Comparison of ENCODE assay signal across 22 cellular contexts in the genomic region with DNA sequence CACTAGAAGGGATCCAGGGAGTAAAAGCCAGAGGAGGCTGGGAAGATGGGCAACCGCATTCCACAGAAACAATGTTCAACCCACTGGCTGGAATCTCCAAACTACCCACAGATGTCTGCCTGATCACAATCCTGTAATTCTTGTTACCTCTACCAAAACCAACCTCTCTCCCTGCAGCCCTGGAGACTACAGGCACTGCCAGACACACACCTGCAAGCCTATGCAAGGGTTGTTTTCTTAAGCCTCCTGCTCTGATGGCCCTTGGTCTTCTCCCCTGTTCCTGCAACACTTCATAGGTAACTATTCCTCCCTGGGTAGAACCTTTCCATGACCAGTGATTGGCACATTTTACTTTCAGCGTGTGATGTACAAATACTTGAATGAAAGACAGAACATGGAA. TPM values are rescaled to one million over a fixed set of nuclear protein-coding genes. Genes with fewer than 3 reads are reported as not detected.
DNase-seq lines count a peak whose midpoint lies in the region; ATAC-seq, FAIRE-seq and TF ChIP-seq lines count a peak whose summit lies in the region.
"Had no signal": no experiment of that assay in that cellular context is flagged by ENCODE, and none has a peak within 500 bp of the region (broad histone marks: within the 10 kb centered on the region; RNA-seq: fewer than 3 reads in every experiment).

No MANE protein-coding gene starts in this region.

- no peaks in the 10 kb centered on the region for H3K9me2 ChIP-seq in PC-3 (replicated peaks; ENCODE audit: low read length)

- H3K4me1 ChIP-seq in A549 (peaks cover 45% of the 10 kb centered on the region), PC-3 (ENCODE audit: insufficient read depth, low read length) (no peaks in the 10 kb centered on the region), thyroid gland (peaks cover 24 to 40% of the 10 kb centered on the region in 2 donors), osteoblast (ENCODE audit: insufficient read depth, low read length) (no peaks in the 10 kb centered on the region)
- H3K4me1 ChIP-seq: Caco-2 had no signal

- H3K4me3 Mint-ChIP-seq in HFFc6, result no peak overlapping the region
- H3K4me3 Mint-ChIP-seq: CD4-positive, alpha-beta T cell; H9; IgD-negative memory B cell had no signal

- ATAC-seq in A549 (peak in 1 of 2 experiments; percentile 16; a peak in 2 of 6 replicates), PC-3 (peak; percentile 29)

- H3F3A ChIP-seq in PC-3 (ENCODE audit: low read length, unreplicated experiment), result no peaks in the 10 kb centered on the region

- CTCF ChIA-PET in A549 (lab: Yijun Ruan, JAX) (interaction anchor here (1.0 to 1.4 kb wide), 3 partner anchors 11 to 579 kb away, joined by 3 to 4 read pairs (median 3); no protein-coding TSS in a partner anchor), PC-3 (lab: Charles Lee) (interaction anchor here (0.7 kb wide), 1 partner anchor 23 kb away, joined by 3 read pairs; no protein-coding TSS in a partner anchor)

- POLR2A ChIA-PET in A549 (lab: Yijun Ruan, JAX) (no interaction called here), PC-3 (lab: Charles Lee; ENCODE audit: unreplicated experiment) (interaction anchor here (0.6 kb wide), 1 partner anchor 9 kb away, joined by 4 read pairs; no protein-coding TSS in a partner anchor)

- intact Hi-C loops in PC-3 (cut with micrococcal nuclease), result no loop called here
- intact Hi-C loops in thyroid gland (cut with DNase I), result no loop called here

- H3K27ac ChIP-seq in A549, result no peak overlapping the region
- H3K27ac ChIP-seq in PC-3 (ENCODE audit: low read length), result no peak overlapping the region
- H3K27ac ChIP-seq in coronary artery, result peak overlapping the region; percentile 71 to 77
- H3K27ac ChIP-seq in thyroid gland, result no peak overlapping the region
- H3K27ac ChIP-seq in osteoblast (ENCODE audit: low read depth, low read length), result no peak overlapping the region
- H3K27ac ChIP-seq: C4-2B had no signal

- H3K27me3 ChIP-seq in PC-3 (ENCODE audit: low read length) (no peaks in the 10 kb centered on the region), thyroid gland (no peaks in the 10 kb centered on the region), osteoblast (ENCODE audit: insufficient read depth, low read length) (peaks cover 3% of the 10 kb centered on the region)

- no TSS peak for BruUV-seq in PC-3 (replicated peaks; lab: Mats Ljungman, UMichigan)

- TF ChIP-seq RAD21 in A549 (conservative IDR thresholded peaks at IDR 0.05 in 1 of 2, IDR thresholded peaks at IDR 0.05 in 1 of 2), result no peak

- H3K27ac Mint-ChIP-seq in HFFc6, result no peak overlapping the region
- H3K27ac Mint-ChIP-seq: CD4-positive, alpha-beta T cell; H9; IgD-negative memory B cell had no signal

- no peaks in the 10 kb centered on the region for H3K4me1 Mint-ChIP-seq in HFFc6 (ENCODE audit: low read depth)

- peaks cover 9% of the 10 kb centered on the region for H3K27me3 Mint-ChIP-seq in HFFc6 (ENCODE audit: insufficient read depth)
- H3K27me3 Mint-ChIP-seq: IgD-negative memory B cell had no signal

- 93% methylated on average over 2 of the region's 2 CpGs for WGBS in A549 (ENCODE audit: missing lambda C conversion rate)
- 52 to 62% methylated on average over 2 of the region's 2 CpGs for WGBS in thyroid gland, 2 donors

- H3K9me3 ChIP-seq in A549, result peaks cover 11% of the 10 kb centered on the region; the same call in 2 of the 3 replicates
- H3K9me3 ChIP-seq in PC-3 (ENCODE audit: low read length), result no peaks in the 10 kb centered on the region
- no peaks in the 10 kb centered on the region for H3K9me3 ChIP-seq in thyroid gland
- H3K9me3 ChIP-seq in osteoblast (ENCODE audit: low read depth, low read length), result no peaks in the 10 kb centered on the region

- H3K9ac ChIP-seq in PC-3 (ENCODE audit: low read length), result 0 out of 2 replicates have a peak overlapping the region, but pooled peaks have one; percentile 2

- H3K36me3 ChIP-seq in PC-3 (ENCODE audit: low read depth, low read length) (no peaks in the 10 kb centered on the region), thyroid gland (no peaks in the 10 kb centered on the region), osteoblast (ENCODE audit: insufficient read depth, low read length) (no peaks in the 10 kb centered on the region)

- no peak for DNase-seq in A549 (ENCODE audit: low read depth in 1 of 2, low spot score in 1 of 2)
- no peak for DNase-seq in PC-3
- no peak for DNase-seq in coronary artery (ENCODE audit: low spot score)
- DNase-seq in thyroid gland, result peak; percentile 56 to 59
- DNase-seq in HFFc6, result no peak
- no peak for DNase-seq in A172 (ENCODE audit: low spot score)
- no peak for DNase-seq in osteoblast (ENCODE audit: insufficient read length, low spot score, missing footprints)
- DNase-seq: AML-193; Caco-2; CD4-positive, alpha-beta T cell; DMS79; GDM1; H9 had no signal

- TF ChIP-seq POLR2A in A549 (IDR thresholded peaks at IDR 0.05; ENCODE audit: low read length) (no peak), thyroid gland (IDR thresholded peaks at IDR 0.05) (no peak)

- H3K9me3 Mint-ChIP-seq in HFFc6, result peaks cover 5% of the 10 kb centered on the region; the same call in 1 of the 2 replicates

- H4K20me1 ChIP-seq in PC-3 (ENCODE audit: low read length), result no peaks in the 10 kb centered on the region
- no peaks in the 10 kb centered on the region for H4K20me1 ChIP-seq in osteoblast (ENCODE audit: insufficient read depth, low read length)

- H3K36me3 Mint-ChIP-seq in HFFc6 (ENCODE audit: low read depth), result no peaks in the 10 kb centered on the region
- H3K36me3 Mint-ChIP-seq: IgD-negative memory B cell had no signal

- no peak for FAIRE-seq in A549 (lab: Jason Lieb, UNC)
- FAIRE-seq: A204.1, D721Med, GM12892, GM18507, H1 had no signal

- H3K4me3 ChIP-seq in A549, result no peak overlapping the region
- no peak overlapping the region for H3K4me3 ChIP-seq in PC-3 (ENCODE audit: low read length)
- H3K4me3 ChIP-seq in coronary artery, result no peak overlapping the region
- H3K4me3 ChIP-seq in thyroid gland (replicated peaks in 1 of 3), result no peak overlapping the region
- no peak overlapping the region for H3K4me3 ChIP-seq in osteoblast (ENCODE audit: insufficient read depth, low read length)

- peak overlapping the region; percentile 27; the same call in 1 of the 3 replicates for H3K4me2 ChIP-seq in A549
- no peak overlapping the region for H3K4me2 ChIP-seq in PC-3 (ENCODE audit: low read length)
- H3K4me2 ChIP-seq in osteoblast (ENCODE audit: insufficient read depth, low read length), result no peak overlapping the region

- TF ChIP-seq EP300 in A549 (IDR thresholded peaks at IDR 0.05), result no peak

- H2AFZ ChIP-seq in PC-3 (ENCODE audit: low read length), result no peak overlapping the region
- H2AFZ ChIP-seq in osteoblast (ENCODE audit: low read length), result no peak overlapping the region

- no peak for TF ChIP-seq CTCF in A549 (IDR thresholded peaks at IDR 0.05)
- TF ChIP-seq CTCF in PC-3 (conservative IDR thresholded peaks at IDR 0.05; ENCODE audit: low read depth, low read length), result no peak
- no peak for TF ChIP-seq CTCF in coronary artery (IDR thresholded peaks at IDR 0.05)
- TF ChIP-seq CTCF in thyroid gland (IDR thresholded peaks at IDR 0.05), result no peak
- no peak for TF ChIP-seq CTCF in HFFc6 (IDR thresholded peaks at IDR 0.05)
- no peak for TF ChIP-seq CTCF in osteoblast (IDR thresholded peaks at IDR 0.05; ENCODE audit: extremely low read depth, low read depth, low read length)

- H3K79me2 ChIP-seq in PC-3 (ENCODE audit: low read length) (no peaks in the 10 kb centered on the region), osteoblast (ENCODE audit: insufficient read depth, low read length) (no peaks in the 10 kb centered on the region)

TF ChIP-seq in A549, 52 proteins besides CTCF, POLR2A, EP300 and RAD21:
- TF ChIP-seq HDAC2 (IDR thresholded peaks at IDR 0.05), result no peak
- no peak for TF ChIP-seq ZFP36 (IDR thresholded peaks at IDR 0.05; ENCODE audit: borderline replicate concordance, partially characterized antibody)
- TF ChIP-seq TFCP2L1 (CRISPR knock-in tag; IDR thresholded peaks at IDR 0.05), result no peak
- no peak for TF ChIP-seq FOSB (CRISPR knock-in tag; IDR thresholded peaks at IDR 0.05)
- no peak for TF ChIP-seq CBX8 (IDR thresholded peaks at IDR 0.05)
- TF ChIP-seq, protein P1, sequence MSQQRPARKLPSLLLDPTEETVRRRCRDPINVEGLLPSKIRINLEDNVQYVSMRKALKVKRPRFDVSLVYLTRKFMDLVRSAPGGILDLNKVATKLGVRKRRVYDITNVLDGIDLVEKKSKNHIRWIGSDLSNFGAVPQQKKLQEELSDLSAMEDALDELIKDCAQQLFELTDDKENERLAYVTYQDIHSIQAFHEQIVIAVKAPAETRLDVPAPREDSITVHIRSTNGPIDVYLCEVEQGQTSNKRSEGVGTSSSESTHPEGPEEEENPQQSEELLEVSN (IDR thresholded peaks at IDR 0.05; ENCODE audit: borderline replicate concordance, low read depth), result no peak
- TF ChIP-seq RCOR1 (IDR thresholded peaks at IDR 0.05; ENCODE audit: low read depth, low read length), result no peak
- TF ChIP-seq MAFK (IDR thresholded peaks at IDR 0.05; ENCODE audit: partially characterized antibody), result no peak
- TF ChIP-seq MYC (IDR thresholded peaks at IDR 0.05; ENCODE audit: borderline replicate concordance, low read length), result no peak
- no peak for TF ChIP-seq ZC3H11A (IDR thresholded peaks at IDR 0.05)
- TF ChIP-seq GATA3 (IDR thresholded peaks at IDR 0.05; ENCODE audit: borderline replicate concordance), result no peak
- no peak for TF ChIP-seq ESRRA (IDR thresholded peaks at IDR 0.05; ENCODE audit: borderline replicate concordance, low read length)

RNA-seq across cellular contexts. Expression of gene ST6GAL2, which starts 21.9 kb away (rescaled TPM):
- 52.6 and 60.5 TPM in 2 replicates for polyA plus RNA-seq in A549 (2011; rRNA removed)
- polyA plus RNA-seq in A549 (2012; cell fraction: cytosol; rRNA removed), result 25.9 and 29.4 TPM in 2 replicates
- 46.7 and 55.3 TPM in 2 replicates for polyA plus RNA-seq in A549 (2012; cell fraction: nucleus; rRNA removed)
- 18.8 to 26.2 TPM (median 23.9 TPM) in 3 replicates for polyA plus RNA-seq in A549 (2017; fragmentation: RNase III; extraction: RNeasy Plus Mini Kit Qiagen cat#74134 plus additional on column Dnase treatment)
- 91.4 and 114 TPM in 2 replicates for polyA minus RNA-seq in A549 (2011; rRNA and poly(A)+ RNA removed)
- total RNA-seq in PC-3 (2014; rRNA removed), result 11.4 and 12.6 TPM in 2 replicates
- total RNA-seq in thyroid gland, result 10 to 100 TPM; 17.6 to 94.5 (median 49.9) TPM
- under 1 TPM in 2 of 6 experiments, not detected in 4; 0.14 to 0.24 TPM for total RNA-seq in HFFc6 (2021; fragmentation: NEBNext Ultra II Directional; extraction: Animal tissue kit (Norgen Biotek cat#: 25700))
- not detected in 2 replicates for total RNA-seq in A172 (2014; rRNA removed; shearing (Covaris generic))
- 0.36 TPM in 1 of 2 replicates, not detected in the other for total RNA-seq in osteoblast
- total RNA-seq: Caco-2; CD4-positive, alpha-beta T cell; HepG2 had no signal
- polyA plus RNA-seq: BJ, HepG2, IgD-negative memory B cell had no signal

Comparison
In these comparisons a context has a peak if more than half of its experiments do, and no peak if none do; other contexts are left out.
1. DNase-seq: peak in thyroid gland (2 of 2); none in A549 (0 of 2), PC-3 (single experiment), coronary artery (single experiment), HFFc6 (single experiment), A172 (single experiment) and osteoblast (single experiment).
2. H3K27ac ChIP-seq: peak in coronary artery (2 of 2); none in A549 (0 of 2), PC-3 (single experiment), thyroid gland (0 of 3) and osteoblast (single experiment).